ENCODE assay signal across 8 cellular contexts in the genomic region with DNA sequence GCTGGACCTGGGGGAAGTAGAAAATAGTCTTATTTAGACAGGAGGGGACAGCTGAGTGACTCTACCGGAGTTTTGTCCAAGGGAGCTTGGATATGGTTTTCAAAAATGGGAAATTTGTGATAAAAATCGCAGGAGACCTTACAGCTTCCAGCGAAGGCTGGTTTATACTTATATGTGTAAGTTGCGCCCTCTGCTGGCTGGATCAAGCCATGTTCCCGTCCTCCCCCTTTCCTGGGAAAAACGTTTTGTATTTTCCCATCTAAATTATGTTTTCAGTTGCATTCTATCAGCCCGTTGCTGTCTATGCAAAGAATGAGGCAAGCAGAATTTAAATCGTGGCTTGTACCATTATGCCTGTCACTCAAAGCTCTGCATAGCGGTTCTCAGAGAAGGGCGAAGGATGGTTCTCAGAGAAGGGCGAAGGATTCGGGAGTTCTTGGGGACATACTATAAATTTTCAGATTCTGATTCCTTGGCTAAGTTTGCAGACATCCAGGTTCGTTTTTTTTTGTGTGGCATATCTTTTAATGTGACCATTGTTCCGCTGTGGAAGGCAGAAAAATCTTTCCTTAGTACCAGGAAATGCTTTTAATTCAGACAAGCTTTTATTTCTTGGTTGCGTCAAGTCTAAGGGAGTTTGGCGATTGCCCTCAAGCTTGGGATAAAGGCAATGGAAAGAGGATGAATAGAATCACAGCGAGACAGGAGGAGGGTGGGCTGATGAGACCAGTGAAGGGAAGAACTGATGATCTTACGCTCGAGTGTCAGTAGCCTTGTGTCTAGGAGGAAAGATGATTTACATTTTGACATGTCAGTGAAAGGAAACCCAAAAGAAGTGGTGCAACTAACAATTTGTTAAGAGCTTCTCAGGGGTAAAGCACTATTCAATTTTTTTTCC.
DNase-seq lines count a peak whose midpoint lies in the region; ATAC-seq and TF ChIP-seq lines count a peak whose summit lies in the region.

No MANE protein-coding gene starts in this region.

- H3K36me3 ChIP-seq in tibial artery = no peaks in the 10 kb centered on the region

- H3K27me3 ChIP-seq in tibial artery = no peaks in the 10 kb centered on the region

- no peak overlapping the region for H3K4me3 Mint-ChIP-seq in activated CD8-positive, alpha-beta T cell treated with anti-CD3 and anti-CD28 coated beads, Interleukin-2, amount 10 ng/mL, durations not matched to agents 7 days and 5 days
- H3K4me3 Mint-ChIP-seq in nephron progenitor cell = peak overlapping the region; percentile 67

- intact Hi-C loops in tibial artery (cut with DNase I; ENCODE audit: low total_unique reads) = loop anchor here (5.0 kb wide), 1 partner anchor 307 kb away; no protein-coding TSS in a partner anchor

- H3K4me3 ChIP-seq in tibial artery = peak overlapping the region in 1 of 2 donors; percentile 22

- peak; percentile 86 for TF ChIP-seq CTCF in nephron progenitor cell (IDR thresholded peaks at IDR 0.05)
- peak; percentile 61 for TF ChIP-seq CTCF in tibial artery (IDR thresholded peaks at IDR 0.05)

- H3K27ac Mint-ChIP-seq in activated CD8-positive, alpha-beta T cell treated with anti-CD3 and anti-CD28 coated beads, Interleukin-2, amount 10 ng/mL, durations not matched to agents 7 days and 5 days = no peak overlapping the region
- H3K27ac Mint-ChIP-seq in nephron progenitor cell = no peak overlapping the region

- CTCF ChIA-PET in activated CD8-positive, alpha-beta T cell treated with anti-CD3 and anti-CD28 coated beads, Interleukin-2, amount 10 ng/mL, durations not matched to agents 7 days and 5 days (lab: Charles Lee) = interaction anchor here (0.7 to 3.4 kb wide), 15 partner anchors 9 to 772 kb away, joined by 3 to 33 read pairs (median 4); a partner anchor contains a TSS

- ATAC-seq in GM18870 (IDR thresholded peaks at IDR 0.05; ENCODE audit: unreplicated experiment) = peak; percentile 52
- ATAC-seq in activated CD8-positive, alpha-beta T cell treated with anti-CD3 and anti-CD28 coated beads, Interleukin-2, amount 10 ng/mL, durations not matched to agents 7 days and 5 days = no peak
- no peak for ATAC-seq in GM19463 (IDR thresholded peaks at IDR 0.05; ENCODE audit: unreplicated experiment)

- no peaks in the 10 kb centered on the region for H3K9me3 ChIP-seq in tibial artery

- no peaks in the 10 kb centered on the region for H3K9me3 Mint-ChIP-seq in activated CD8-positive, alpha-beta T cell treated with anti-CD3 and anti-CD28 coated beads, Interleukin-2, amount 10 ng/mL, durations not matched to agents 7 days and 5 days (ENCODE audit: insufficient read depth)
- H3K9me3 Mint-ChIP-seq in nephron progenitor cell = no peaks in the 10 kb centered on the region

- H3K27ac ChIP-seq in tibial artery = no peak overlapping the region

- H3K36me3 Mint-ChIP-seq in activated CD8-positive, alpha-beta T cell treated with anti-CD3 and anti-CD28 coated beads, Interleukin-2, amount 10 ng/mL, durations not matched to agents 7 days and 5 days (ENCODE audit: low read depth) = no peaks in the 10 kb centered on the region
- H3K36me3 Mint-ChIP-seq in nephron progenitor cell (ENCODE audit: low read depth) = no peaks in the 10 kb centered on the region

- no peaks in the 10 kb centered on the region for H3K4me1 Mint-ChIP-seq in activated CD8-positive, alpha-beta T cell treated with anti-CD3 and anti-CD28 coated beads, Interleukin-2, amount 10 ng/mL, durations not matched to agents 7 days and 5 days (ENCODE audit: low read depth)
- H3K4me1 Mint-ChIP-seq in nephron progenitor cell = peaks cover 10% of the 10 kb centered on the region

- POLR2A ChIA-PET in activated CD8-positive, alpha-beta T cell treated with anti-CD3 and anti-CD28 coated beads, Interleukin-2, amount 10 ng/mL, durations not matched to agents 7 days and 5 days (lab: Charles Lee) = interaction anchor here (0.5 to 0.7 kb wide), 2 partner anchors 288 to 604 kb away, joined by 3 to 5 read pairs; no protein-coding TSS in a partner anchor

- peaks cover 15% of the 10 kb centered on the region for H3K27me3 Mint-ChIP-seq in activated CD8-positive, alpha-beta T cell treated with anti-CD3 and anti-CD28 coated beads, Interleukin-2, amount 10 ng/mL, durations not matched to agents 7 days and 5 days (ENCODE audit: low read depth)
- peaks cover 32% of the 10 kb centered on the region for H3K27me3 Mint-ChIP-seq in nephron progenitor cell (ENCODE audit: low read depth, poor library complexity)

- H3K4me1 ChIP-seq in tibial artery = peaks cover 0 to 5% (median 0%) of the 10 kb centered on the region in 4 donors

- DNase-seq in AG08396 (ENCODE audit: low spot score) (peak; percentile 44), NCI-H2171 treated with DMSO at 0.1 percent for 48 hours (lab: John Stamatoyannopoulos, UW) (peak; percentile 4), fibroblast of gingiva (ENCODE audit: low read depth) (peak; percentile 33), nephron progenitor cell (peak; percentile 78), tibial artery (peak; percentile 65 to 68)
- peak; percentile 34 for DNase-seq in activated CD8-positive, alpha-beta T cell treated with anti-CD3 and anti-CD28 coated beads, Interleukin-2, amount 10 ng/mL, durations not matched to agents 7 days and 5 days

Comparison
In these comparisons a context has a peak if more than half of its experiments do, and no peak if none do; other contexts are left out.
1. DNase-seq: peak in every context shown above with its lines; median percentile 78 in nephron progenitor cell; 66 in tibial artery; 44 in AG08396; 34 in activated CD8-positive, alpha-beta T cell treated with anti-CD3 and anti-CD28 coated beads, Interleukin-2, amount 10 ng/mL, durations not matched to agents 7 days and 5 days; 33 in fibroblast of gingiva; 4 in NCI-H2171 treated with DMSO at 0.1 percent for 48 hours.